Comparison of ENCODE assay signal across 8 cellular contexts in the genomic region with DNA sequence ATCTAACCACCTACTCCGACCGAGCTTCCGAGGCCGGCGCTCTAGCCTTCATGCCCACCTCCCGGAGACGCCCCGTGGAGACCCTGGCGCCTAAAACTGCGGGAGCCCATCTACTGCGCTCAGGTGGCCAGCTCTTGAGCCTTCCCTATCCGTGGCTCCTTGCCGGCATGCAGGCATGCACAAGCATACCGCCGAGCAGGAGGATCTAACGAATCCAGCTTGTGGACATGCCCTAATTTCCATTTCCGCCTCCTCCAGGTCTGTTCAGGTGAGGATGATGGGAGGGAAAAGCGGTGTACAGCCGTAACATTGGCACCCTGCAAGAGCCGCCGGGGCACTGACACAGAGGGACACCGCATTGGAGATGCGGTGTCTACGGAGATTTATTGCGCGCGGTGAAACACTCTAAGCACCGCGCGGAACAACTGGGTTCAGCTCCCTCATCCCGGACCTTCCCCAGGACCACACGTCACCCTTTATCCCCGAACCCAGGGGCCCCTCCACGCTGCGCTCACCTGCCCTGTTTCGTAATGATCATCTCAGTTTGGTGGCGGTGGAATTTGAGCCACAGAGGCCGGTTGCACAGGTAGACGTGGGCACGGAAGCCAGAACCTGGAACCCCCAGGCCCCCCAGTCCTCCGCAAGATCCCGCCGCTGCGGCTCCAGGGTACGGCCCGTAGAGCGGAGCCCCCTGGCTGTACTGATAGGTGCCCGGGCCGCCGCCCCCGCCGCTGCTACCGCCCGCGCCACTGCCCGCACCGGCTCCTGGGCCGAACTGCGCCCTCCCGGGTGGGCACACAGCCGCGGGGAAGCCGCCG. TPM values are rescaled to one million over a fixed set of nuclear protein-coding genes. Genes with fewer than 3 reads are reported as not detected.
DNase-seq lines count a peak whose midpoint lies in the region; ATAC-seq and TF ChIP-seq lines count a peak whose summit lies in the region.

No MANE protein-coding gene starts in this region.

- peaks cover 27% of the 10 kb centered on the region for H3K4me1 ChIP-seq in muscle layer of colon (ENCODE audit: insufficient read depth, low read length)

- ATAC-seq in GM21825 (IDR thresholded peaks at IDR 0.05; ENCODE audit: unreplicated experiment) (no peak), GM19463 (IDR thresholded peaks at IDR 0.05; ENCODE audit: unreplicated experiment) (no peak)

- H3K36me3 ChIP-seq in muscle layer of colon (ENCODE audit: insufficient read depth, low read length): no peaks in the 10 kb centered on the region

- H3K9me3 ChIP-seq in muscle layer of colon (ENCODE audit: low read length): no peaks in the 10 kb centered on the region

- H3K36me3 Mint-ChIP-seq in chondrocyte (ENCODE audit: low read depth): no peaks in the 10 kb centered on the region

- H3K27me3 ChIP-seq in muscle layer of colon (ENCODE audit: control insufficient read depth in 1 of 2, insufficient read depth in 2 of 2, low read length in 2 of 2): peaks cover 68 to 86% of the 10 kb centered on the region in 2 donors

- peaks cover 34% of the 10 kb centered on the region for H3K4me1 Mint-ChIP-seq in chondrocyte (ENCODE audit: low read depth)

- H3K9me3 Mint-ChIP-seq in chondrocyte (ENCODE audit: low read depth): no peaks in the 10 kb centered on the region

- DNase-seq in NCI-H510A treated with DMSO at 0.1 percent for 48 hours (lab: John Stamatoyannopoulos, UW) (peak; percentile 29), NCI-H510A (lab: John Stamatoyannopoulos, UW) (no peak), LNCaP clone FGC (ENCODE audit: low read depth) (no peak), chondrocyte (ENCODE audit: low spot score) (no peak), GDM1 (lab: John Stamatoyannopoulos, UW) (no peak)

- peak; percentile 67 for TF ChIP-seq CTCF in LNCaP clone FGC (IDR thresholded peaks at IDR 0.05; ENCODE audit: control insufficient read depth, extremely low read depth, insufficient read depth)
- TF ChIP-seq CTCF in chondrocyte (IDR thresholded peaks at IDR 0.05): peak; percentile 62

- H3K4me3 Mint-ChIP-seq in chondrocyte (ENCODE audit: unreplicated experiment): peak overlapping the region; percentile 47

- H3K27me3 Mint-ChIP-seq in chondrocyte (ENCODE audit: low read depth): peaks cover 86% of the 10 kb centered on the region

- H3K9ac ChIP-seq in muscle layer of colon (ENCODE audit: low read length): no peak overlapping the region

- H3K4me3 ChIP-seq in LNCaP clone FGC (ENCODE audit: low read depth, low read length) (peak overlapping the region; percentile 49), muscle layer of colon (ENCODE audit: low read depth in 1 of 2, low read length in 2 of 2) (peak overlapping the region; percentile 39 to 52)

- no peak overlapping the region for H3K27ac ChIP-seq in muscle layer of colon (ENCODE audit: low read depth, low read length)

- H3K27ac Mint-ChIP-seq in chondrocyte (ENCODE audit: unreplicated experiment): no peak overlapping the region

RNA-seq across cellular contexts. Expression of gene EOMES, which starts 1.0 kb away (rescaled TPM):
- total RNA-seq in chondrocyte: not detected in 3 replicates
